Comparison of ENCODE assay signal across 1 cellular context in genomic region chr6:134535831-134536230, GRCh38.
TF ChIP-seq lines count a peak whose summit lies in the region.

No MANE protein-coding gene starts in this region.

TF ChIP-seq in SK-N-SH, 30 proteins besides CTCF, POLR2A, EP300 and RAD21 (continued from another document):
- TF ChIP-seq, protein P1, sequence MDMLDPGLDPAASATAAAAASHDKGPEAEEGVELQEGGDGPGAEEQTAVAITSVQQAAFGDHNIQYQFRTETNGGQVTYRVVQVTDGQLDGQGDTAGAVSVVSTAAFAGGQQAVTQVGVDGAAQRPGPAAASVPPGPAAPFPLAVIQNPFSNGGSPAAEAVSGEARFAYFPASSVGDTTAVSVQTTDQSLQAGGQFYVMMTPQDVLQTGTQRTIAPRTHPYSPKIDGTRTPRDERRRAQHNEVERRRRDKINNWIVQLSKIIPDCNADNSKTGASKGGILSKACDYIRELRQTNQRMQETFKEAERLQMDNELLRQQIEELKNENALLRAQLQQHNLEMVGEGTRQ (IDR thresholded peaks at IDR 0.05; ENCODE audit: borderline replicate concordance, low read depth, low read length) = no peak
- no peak for TF ChIP-seq YY1 (IDR thresholded peaks at IDR 0.05; ENCODE audit: low read depth)
- no peak for TF ChIP-seq RFX5 (IDR thresholded peaks at IDR 0.05; ENCODE audit: low read length)
- TF ChIP-seq TCF12 (IDR thresholded peaks at IDR 0.05) = no peak
